ENCODE assay signal across 8 cellular contexts in genomic region chr9:124415102-124415851, GRCh38. TPM values are rescaled to one million over a fixed set of nuclear protein-coding genes. Genes with fewer than 3 reads are reported as not detected.
DNase-seq lines count a peak whose midpoint lies in the region; ATAC-seq and TF ChIP-seq lines count a peak whose summit lies in the region.

TSS of gene PSMB7 (minus strand) at chr9:124415442. CDS start at chr9:124415425, 17 bp downstream.

- H3K27ac ChIP-seq in BLaER1 treated with 17β-estradiol and CSF1 and Interleukin-3, amounts not matched to agents 10 nM and 100 nM, result peak within 1 kb of the TSS; percentile 77 to 92 (median 88)
- peak within 1 kb of the TSS in 1 of 2 donors; percentile 52 for H3K27ac ChIP-seq in left lung

- no peaks in the 10 kb centered on the region for H3K27me3 ChIP-seq in BLaER1 treated with 17β-estradiol and CSF1 and Interleukin-3, amounts not matched to agents 10 nM and 100 nM
- H3K27me3 ChIP-seq in left lung, result no peaks in the 10 kb centered on the region

- intact Hi-C loops in dendritic cell treated with granulocyte-macrophage colony-stimulating factor and Interleukin-4, amounts not matched to agents 40 ng/mL and 50 ng/mL, for 4 days (cut with micrococcal nuclease), result no loop called here
- intact Hi-C loops in left lung (cut with DNase I), result loop anchor here in 1 of 2 donors (5.0 kb wide), 1 partner anchor 122 kb away; no protein-coding TSS in a partner anchor

- no peaks in the 10 kb centered on the region for H3K9me3 Mint-ChIP-seq in dendritic cell treated with granulocyte-macrophage colony-stimulating factor and Interleukin-4, amounts not matched to agents 40 ng/mL and 50 ng/mL, for 4 days

- TF ChIP-seq CTCF in left lung (IDR thresholded peaks at IDR 0.05), result peak; percentile 69 to 86

- H3K4me3 ChIP-seq in BLaER1 treated with 17β-estradiol and CSF1 and Interleukin-3, amounts not matched to agents 10 nM and 100 nM, result peak within 1 kb of the TSS; percentile 77 to 98 (median 88)
- peak within 1 kb of the TSS; percentile 73 to 81 for H3K4me3 ChIP-seq in left lung

- H3K36me3 Mint-ChIP-seq in dendritic cell treated with granulocyte-macrophage colony-stimulating factor and Interleukin-4, amounts not matched to agents 40 ng/mL and 50 ng/mL, for 4 days (ENCODE audit: low read depth), result peaks cover 51% of the 10 kb centered on the region

- H3K27me3 Mint-ChIP-seq in dendritic cell treated with granulocyte-macrophage colony-stimulating factor and Interleukin-4, amounts not matched to agents 40 ng/mL and 50 ng/mL, for 4 days, result peaks cover 2% of the 10 kb centered on the region

- peaks cover 0 to 37% (median 13%) of the 10 kb centered on the region in 11 experiments; a peak in 13 of 22 replicates for H4K20me1 ChIP-seq in BLaER1 treated with 17β-estradiol and CSF1 and Interleukin-3, amounts not matched to agents 10 nM and 100 nM

- H3K27ac Mint-ChIP-seq in dendritic cell treated with granulocyte-macrophage colony-stimulating factor and Interleukin-4, amounts not matched to agents 40 ng/mL and 50 ng/mL, for 4 days, result peak within 1 kb of the TSS; percentile 90

- ATAC-seq in GM19324 (IDR thresholded peaks at IDR 0.05; ENCODE audit: low FRiP score, unreplicated experiment) (peak; percentile 86), HG03520 (IDR thresholded peaks at IDR 0.05; ENCODE audit: unreplicated experiment) (peak; percentile 78), left lung (peak; percentile 97)

- peaks cover 0 to 7% (median 6%) of the 10 kb centered on the region in 11 experiments; a peak in 15 of 22 replicates for H3K9me3 ChIP-seq in BLaER1 treated with 17β-estradiol and CSF1 and Interleukin-3, amounts not matched to agents 10 nM and 100 nM (replicated peaks in 1 of 11)
- no peaks in the 10 kb centered on the region for H3K9me3 ChIP-seq in left lung

- peaks cover 29 to 52% (median 37%) of the 10 kb centered on the region in 10 experiments for H3K4me1 ChIP-seq in BLaER1 treated with 17β-estradiol and CSF1 and Interleukin-3, amounts not matched to agents 10 nM and 100 nM
- H3K4me1 ChIP-seq in left lung, result peaks cover 10 to 37% of the 10 kb centered on the region in 2 donors

- peak within 1 kb of the TSS; percentile 79 to 93 (median 89) for H3K9ac ChIP-seq in BLaER1 treated with 17β-estradiol and CSF1 and Interleukin-3, amounts not matched to agents 10 nM and 100 nM

- DNase-seq in NCI-H69 (lab: John Stamatoyannopoulos, UW) (peak; percentile 99), left lung (peak; percentile 95 to 96)
- peak; percentile 97 for DNase-seq in activated CD4-positive, alpha-beta T cell treated with anti-CD3 and anti-CD28 coated beads, Interleukin-2, amount 50 U/mL, for 1 hour
- DNase-seq in stimulated activated CD4-positive, alpha-beta T cell treated with anti-CD3 and anti-CD28 coated beads, Interleukin-4, amount 100 ng/mL, for 1 hour, result peak; percentile 97

- H3K4me2 ChIP-seq in BLaER1 treated with 17β-estradiol and CSF1 and Interleukin-3, amounts not matched to agents 10 nM and 100 nM, result peak within 1 kb of the TSS; percentile 87 to 99 (median 93)

- H3K36me3 ChIP-seq in BLaER1 treated with 17β-estradiol and CSF1 and Interleukin-3, amounts not matched to agents 10 nM and 100 nM, result peaks cover 38 to 43% (median 41%) of the 10 kb centered on the region in 11 experiments
- H3K36me3 ChIP-seq in left lung, result peaks cover 0 to 39% of the 10 kb centered on the region in 2 donors

- H3K4me3 Mint-ChIP-seq in dendritic cell treated with granulocyte-macrophage colony-stimulating factor and Interleukin-4, amounts not matched to agents 40 ng/mL and 50 ng/mL, for 4 days, result peak within 1 kb of the TSS; percentile 98

- peaks cover 16% of the 10 kb centered on the region for H3K4me1 Mint-ChIP-seq in dendritic cell treated with granulocyte-macrophage colony-stimulating factor and Interleukin-4, amounts not matched to agents 40 ng/mL and 50 ng/mL, for 4 days (ENCODE audit: low read depth)

RNA-seq across cellular contexts. Expression of gene PSMB7, which starts in this region (rescaled TPM):
- 100 to 1,000 TPM in 1 of 2 donors, 10 to 100 TPM in 1; 86.3 to 128 TPM for total RNA-seq in left lung
